ENCODE assay signal across 17 cellular contexts in genomic region chr1:6591222-6591621, GRCh38. TPM values are rescaled to one million over a fixed set of nuclear protein-coding genes. Genes with fewer than 3 reads are reported as not detected.
DNase-seq lines count a peak whose midpoint lies in the region; ATAC-seq and TF ChIP-seq lines count a peak whose summit lies in the region.
"Had no signal": no experiment of that assay in that cellular context is flagged by ENCODE, and none has a peak within 500 bp of the region (broad histone marks: within the 10 kb centered on the region; RNA-seq: fewer than 3 reads in every experiment).

No MANE protein-coding gene starts in this region.

- H3K27ac Mint-ChIP-seq in activated T-helper 17 cell treated with anti-CD3 and anti-CD28 coated beads, Interleukin-2, amount 50 U/mL, for 72 hours, result peak overlapping the region; percentile 59
- no peak overlapping the region for H3K27ac Mint-ChIP-seq in memory B cell
- H3K27ac Mint-ChIP-seq: brain had no signal

- H3K9me3 ChIP-seq in right atrium auricular region (no peaks in the 10 kb centered on the region), tibial artery (no peaks in the 10 kb centered on the region)
- H3K9me3 ChIP-seq: HAP-1, SJCRH30 had no signal

- no peaks in the 10 kb centered on the region for H3K4me1 Mint-ChIP-seq in activated T-helper 17 cell treated with anti-CD3 and anti-CD28 coated beads, Interleukin-2, amount 50 U/mL, for 72 hours
- peaks cover 10% of the 10 kb centered on the region for H3K4me1 Mint-ChIP-seq in memory B cell

- peaks cover 64% of the 10 kb centered on the region for H3K36me3 Mint-ChIP-seq in activated T-helper 17 cell treated with anti-CD3 and anti-CD28 coated beads, Interleukin-2, amount 50 U/mL, for 72 hours (ENCODE audit: low read depth)
- H3K36me3 Mint-ChIP-seq in memory B cell, result peaks cover 5% of the 10 kb centered on the region

- peaks cover 84% of the 10 kb centered on the region for H3K36me3 ChIP-seq in right atrium auricular region
- peaks cover 68 to 96% (median 92%) of the 10 kb centered on the region in 3 donors for H3K36me3 ChIP-seq in tibial artery

- H3K4me1 ChIP-seq in right atrium auricular region, result peaks cover 0 to 69% of the 10 kb centered on the region in 2 donors
- peaks cover 0 to 97% (median 85%) of the 10 kb centered on the region in 4 donors for H3K4me1 ChIP-seq in tibial artery
- H3K4me1 ChIP-seq: HAP-1, SJCRH30 had no signal

- H3K27me3 Mint-ChIP-seq in activated T-helper 17 cell treated with anti-CD3 and anti-CD28 coated beads, Interleukin-2, amount 50 U/mL, for 72 hours, result no peaks in the 10 kb centered on the region
- no peaks in the 10 kb centered on the region for H3K27me3 Mint-ChIP-seq in memory B cell
- H3K27me3 Mint-ChIP-seq: brain had no signal

- no peak overlapping the region for H3K4me3 ChIP-seq in right atrium auricular region
- H3K4me3 ChIP-seq in tibial artery, result peak overlapping the region in 1 of 2 donors; percentile 14
- H3K4me3 ChIP-seq: HAP-1, hepatocyte, SJCRH30 had no signal

- H3K9me3 Mint-ChIP-seq in activated T-helper 17 cell treated with anti-CD3 and anti-CD28 coated beads, Interleukin-2, amount 50 U/mL, for 72 hours, result no peaks in the 10 kb centered on the region
- no peaks in the 10 kb centered on the region for H3K9me3 Mint-ChIP-seq in memory B cell
- H3K9me3 Mint-ChIP-seq: brain had no signal

- intact Hi-C loops in Right ventricle myocardium inferior (cut with DNase I) (no loop called here), tibial artery (cut with DNase I; ENCODE audit: low total_unique reads) (no loop called here)

- TF ChIP-seq CTCF in right atrium auricular region (IDR thresholded peaks at IDR 0.05), result no peak
- TF ChIP-seq CTCF in tibial artery (IDR thresholded peaks at IDR 0.05), result peak in 1 of 2 experiments; percentile 8

- no peak overlapping the region for H3K4me3 Mint-ChIP-seq in activated T-helper 17 cell treated with anti-CD3 and anti-CD28 coated beads, Interleukin-2, amount 50 U/mL, for 72 hours
- H3K4me3 Mint-ChIP-seq in memory B cell, result no peak overlapping the region
- H3K4me3 Mint-ChIP-seq: brain had no signal

- H3K27me3 ChIP-seq in right atrium auricular region, result no peaks in the 10 kb centered on the region
- no peaks in the 10 kb centered on the region for H3K27me3 ChIP-seq in tibial artery
- H3K27me3 ChIP-seq: hepatocyte, SJCRH30 had no signal

- H3K27ac ChIP-seq in right atrium auricular region, result peak overlapping the region in 1 of 2 donors; percentile 50
- H3K27ac ChIP-seq in tibial artery, result peak overlapping the region; percentile 86
- H3K27ac ChIP-seq: hepatocyte, SJCRH30, VCaP had no signal

- DNase-seq in Right ventricle myocardium inferior (ENCODE audit: missing footprints) (peak; percentile 73), right atrium auricular region (ENCODE audit: low spot score) (no peak), memory B cell (ENCODE audit: low spot score in 2 of 2) (no peak), tibial artery (peak; percentile 78 to 94), DMS53 treated with DMSO at 0.1 percent for 48 hours (lab: John Stamatoyannopoulos, UW; ENCODE audit: unreplicated experiment) (no peak), DMS79 (lab: John Stamatoyannopoulos, UW) (no peak), NCI-H2171 treated with DMSO at 0.1 percent for 48 hours (lab: John Stamatoyannopoulos, UW) (no peak)
- DNase-seq: activated T-cell treated with anti-CD3 and anti-CD28 coated beads, Interleukin-2, amount 50 U/mL, for 1 hour; NCI-H1436; SJCRH30; stimulated activated CD4-positive, alpha-beta T cell treated with anti-CD3 and anti-CD28 coated beads, Interleukin-4, amount 100 ng/mL, for 24 hours had no signal

- ATAC-seq in Right ventricle myocardium inferior, result peak; percentile 12
- ATAC-seq in activated T-helper 17 cell treated with anti-CD3 and anti-CD28 coated beads, Interleukin-2, amount 50 U/mL, for 72 hours (replicated peaks), result no peak
- peak; percentile 53 for ATAC-seq in memory B cell (ENCODE audit: low read depth)

RNA-seq across cellular contexts. Expression of gene ZBTB48, which starts 11.4 kb away (rescaled TPM):
- 15.1 TPM for total RNA-seq in Right ventricle myocardium inferior
- 1 to 10 TPM; 4.0 to 9.0 TPM for total RNA-seq in right atrium auricular region
- total RNA-seq in activated T-helper 17 cell treated with anti-CD3 and anti-CD28 coated beads, Interleukin-2, amount 50 U/mL, for 72 hours, result 10 to 100 TPM; 22.0 to 28.5 TPM

RNA-seq across cellular contexts. Expression of gene KLHL21, which starts 11.4 kb away (rescaled TPM):
- total RNA-seq in Right ventricle myocardium inferior (102 TPM), right atrium auricular region (10 to 100 TPM; 61.6 to 83.0 TPM)
- total RNA-seq in activated T-helper 17 cell treated with anti-CD3 and anti-CD28 coated beads, Interleukin-2, amount 50 U/mL, for 72 hours, result 10 to 100 TPM; 32.3 to 35.3 TPM

RNA-seq across cellular contexts. Expression of gene PHF13, which starts 22.3 kb away (rescaled TPM):
- 8.0 TPM for total RNA-seq in Right ventricle myocardium inferior
- total RNA-seq in right atrium auricular region, result 1 to 10 TPM; 5.0 to 8.1 TPM
- total RNA-seq in activated T-helper 17 cell treated with anti-CD3 and anti-CD28 coated beads, Interleukin-2, amount 50 U/mL, for 72 hours, result 10 to 100 TPM; 14.8 to 23.7 TPM

RNA-seq across cellular contexts. Expression of gene THAP3, which starts 33.4 kb away (rescaled TPM):
- 12.5 TPM for total RNA-seq in Right ventricle myocardium inferior
- total RNA-seq in right atrium auricular region, result 10 to 100 TPM; 14.6 to 21.4 TPM
- total RNA-seq in activated T-helper 17 cell treated with anti-CD3 and anti-CD28 coated beads, Interleukin-2, amount 50 U/mL, for 72 hours, result 10 to 100 TPM; 19.3 to 34.6 TPM

RNA-seq across cellular contexts. Expression of gene TAS1R1, which starts 36.1 kb away (rescaled TPM):
- total RNA-seq in Right ventricle myocardium inferior (not detected), right atrium auricular region (not detected)
- total RNA-seq in activated T-helper 17 cell treated with anti-CD3 and anti-CD28 coated beads, Interleukin-2, amount 50 U/mL, for 72 hours, result not detected
- total RNA-seq: hepatocyte, lung microvascular endothelial cell had no signal

Comparison
In these comparisons a context has a peak if more than half of its experiments do, and no peak if none do; other contexts are left out.
1. DNase-seq: peak in Right ventricle myocardium inferior (single experiment) and tibial artery (2 of 2); none in right atrium auricular region (single experiment), memory B cell (0 of 2), DMS53 treated with DMSO at 0.1 percent for 48 hours (single experiment), DMS79 (single experiment) and NCI-H2171 treated with DMSO at 0.1 percent for 48 hours (single experiment).